Comparison of ENCODE assay signal across 8 cellular contexts in genomic region chr3:151305081-151305777, GRCh38. TPM values are rescaled to one million over a fixed set of nuclear protein-coding genes. Genes with fewer than 3 reads are reported as not detected.
DNase-seq lines count a peak whose midpoint lies in the region; ATAC-seq, FAIRE-seq and TF ChIP-seq lines count a peak whose summit lies in the region.

No MANE protein-coding gene starts in this region.

- 87 to 88% methylated on average over 7 of the region's 7 CpGs for WGBS in testis, 2 donors

- H3K9me3 Mint-ChIP-seq in effector memory CD8-positive, alpha-beta T cell, result no peaks in the 10 kb centered on the region
- no peaks in the 10 kb centered on the region for H3K9me3 Mint-ChIP-seq in natural killer cell

- TF ChIP-seq CTCF in natural killer cell (IDR thresholded peaks at IDR 0.05) (no peak), testis (IDR thresholded peaks at IDR 0.05) (no peak)

- no peak overlapping the region for H3K27ac Mint-ChIP-seq in effector memory CD8-positive, alpha-beta T cell
- H3K27ac Mint-ChIP-seq in natural killer cell, result peak overlapping the region in 1 of 2 donors; percentile 30

- TF ChIP-seq POLR2A in testis (IDR thresholded peaks at IDR 0.05), result no peak

- peak overlapping the region in 1 of 2 donors; percentile 10 for H3K4me3 Mint-ChIP-seq in effector memory CD8-positive, alpha-beta T cell
- H3K4me3 Mint-ChIP-seq in natural killer cell, result peak overlapping the region; percentile 65

- peak; percentile 92 for DNase-seq in GM03348 (ENCODE audit: low spot score)
- DNase-seq in RCC 7860 (ENCODE audit: low spot score), result peak; percentile 97
- DNase-seq in effector memory CD8-positive, alpha-beta T cell, result no peak
- no peak for DNase-seq in natural killer cell
- no peak for DNase-seq in testis

- H3K4me3 ChIP-seq in testis, result no peak overlapping the region

- peaks cover 9 to 16% of the 10 kb centered on the region in 2 donors for H3K4me1 Mint-ChIP-seq in effector memory CD8-positive, alpha-beta T cell (ENCODE audit: low read depth in 2 of 2)
- peaks cover 31 to 37% of the 10 kb centered on the region in 2 donors for H3K4me1 Mint-ChIP-seq in natural killer cell

- H3K36me3 ChIP-seq in testis (ENCODE audit: low read depth, missing control alignments), result no peaks in the 10 kb centered on the region

- H3K9me3 ChIP-seq in testis, result no peaks in the 10 kb centered on the region

- no peak overlapping the region for H3K27ac ChIP-seq in testis

- no peaks in the 10 kb centered on the region for H3K36me3 Mint-ChIP-seq in effector memory CD8-positive, alpha-beta T cell (ENCODE audit: insufficient read depth)
- H3K36me3 Mint-ChIP-seq in natural killer cell, result no peaks in the 10 kb centered on the region

- peak; percentile 71 for ATAC-seq in effector memory CD8-positive, alpha-beta T cell (replicated peaks)
- ATAC-seq in natural killer cell (peak; percentile 33 to 68 (median 48)), GM21825 (IDR thresholded peaks at IDR 0.05; ENCODE audit: unreplicated experiment) (no peak), GM19395 (IDR thresholded peaks at IDR 0.05; ENCODE audit: unreplicated experiment) (no peak), GM18498 (IDR thresholded peaks at IDR 0.05; ENCODE audit: unreplicated experiment) (no peak)

- peaks cover 14 to 31% of the 10 kb centered on the region in 2 donors for H3K27me3 Mint-ChIP-seq in effector memory CD8-positive, alpha-beta T cell
- no peaks in the 10 kb centered on the region for H3K27me3 Mint-ChIP-seq in natural killer cell (ENCODE audit: low read depth in 2 of 2)

- no peaks in the 10 kb centered on the region for H3K27me3 ChIP-seq in testis

- FAIRE-seq in RCC 7860 (lab: Jason Lieb, UNC), result peak; percentile 97

- intact Hi-C loops in natural killer cell (cut with micrococcal nuclease) (no loop called here), testis (cut with DNase I; ENCODE audit: low total_unique reads) (no loop called here)

- H3K4me1 ChIP-seq in testis, result no peaks in the 10 kb centered on the region

RNA-seq across cellular contexts. Expression of gene GPR87, which starts 11.4 kb away (rescaled TPM):
- not detected for total RNA-seq in natural killer cell
- total RNA-seq in testis, result not detected
- polyA plus RNA-seq in testis (ENCODE audit: insufficient read depth, low read depth, low replicate concordance), result not detected

RNA-seq across cellular contexts. Expression of gene P2RY13, which starts 24.1 kb away (rescaled TPM):
- total RNA-seq in natural killer cell (1 to 10 TPM in 1 of 3 donors, under 1 TPM in 2; 0.59 to 6.5 (median 0.88) TPM), testis (under 1 TPM in 1 of 2 donors, not detected in 1; 0.31 TPM)
- polyA plus RNA-seq in testis (ENCODE audit: insufficient read depth, low read depth, low replicate concordance), result 1.7 TPM

RNA-seq across cellular contexts. Expression of gene P2RY14, which starts 26.9 kb away (rescaled TPM):
- under 1 TPM; 0.25 to 0.93 (median 0.31) TPM for total RNA-seq in natural killer cell
- total RNA-seq in testis, result under 1 TPM; 0.47 to 0.50 TPM
- 0.79 TPM for polyA plus RNA-seq in testis (ENCODE audit: insufficient read depth, low read depth, low replicate concordance)

Comparison
In these comparisons a context has a peak if more than half of its experiments do, and no peak if none do; other contexts are left out.
1. DNase-seq: peak in GM03348 (single experiment) and RCC 7860 (single experiment); none in effector memory CD8-positive, alpha-beta T cell (0 of 3), natural killer cell (single experiment) and testis (single experiment).
2. ATAC-seq: peak in effector memory CD8-positive, alpha-beta T cell (single experiment) and natural killer cell (3 of 3); none in GM21825 (single experiment), GM19395 (single experiment) and GM18498 (single experiment).